In genomic region chr16:89722392-89723278, GRCh38 we compare ENCODE assay signal across 1 cellular context.
TF ChIP-seq lines count a peak whose summit lies in the region.

No MANE protein-coding gene starts in this region.

TF ChIP-seq in HepG2, 621 proteins besides CTCF, POLR2A, EP300 and RAD21 (continued from another document and continues in another):
- TF ChIP-seq MEIS1 (CRISPR knock-in tag; IDR thresholded peaks at IDR 0.05; ENCODE audit: borderline replicate concordance) (no peak), ZNF660 (CRISPR knock-in tag; IDR thresholded peaks at IDR 0.05; ENCODE audit: borderline replicate concordance, low read depth) (no peak), ZMAT5 (CRISPR knock-in tag; IDR thresholded peaks at IDR 0.05; ENCODE audit: borderline replicate concordance, low read depth) (no peak), GLMP (CRISPR knock-in tag; IDR thresholded peaks at IDR 0.05; ENCODE audit: borderline replicate concordance) (no peak), ZNF773 (CRISPR knock-in tag; IDR thresholded peaks at IDR 0.05; ENCODE audit: borderline replicate concordance) (no peak), REXO4 (CRISPR knock-in tag; IDR thresholded peaks at IDR 0.05; ENCODE audit: borderline replicate concordance) (no peak), TIGD3 (CRISPR knock-in tag; IDR thresholded peaks at IDR 0.05; ENCODE audit: borderline replicate concordance) (no peak), ZNF441 (CRISPR knock-in tag; IDR thresholded peaks at IDR 0.05; ENCODE audit: borderline replicate concordance) (no peak), BRCA1 (CRISPR knock-in tag; IDR thresholded peaks at IDR 0.05) (no peak), ZBTB7B (CRISPR knock-in tag; IDR thresholded peaks at IDR 0.05) (no peak), ZNF326 (CRISPR knock-in tag; IDR thresholded peaks at IDR 0.05; ENCODE audit: borderline replicate concordance) (0 out of 2 replicates have a peak, but pooled peaks have one; percentile 38), RBAK (CRISPR knock-in tag; IDR thresholded peaks at IDR 0.05) (no peak), ATF1 (CRISPR knock-in tag; IDR thresholded peaks at IDR 0.05) (no peak), ZNF607 (CRISPR knock-in tag; IDR thresholded peaks at IDR 0.05; ENCODE audit: borderline replicate concordance) (no peak), ZSCAN31 (CRISPR knock-in tag; IDR thresholded peaks at IDR 0.05; ENCODE audit: low read depth) (no peak), E2F1 (CRISPR knock-in tag; IDR thresholded peaks at IDR 0.05) (no peak), ZNF468 (CRISPR knock-in tag; IDR thresholded peaks at IDR 0.05) (no peak), ZNF33A (CRISPR knock-in tag; IDR thresholded peaks at IDR 0.05; ENCODE audit: borderline replicate concordance) (no peak), SRSF4 (IDR thresholded peaks at IDR 0.05; ENCODE audit: low read depth, low read length, poor library complexity, severe bottlenecking) (no peak), ZNF776 (CRISPR knock-in tag; IDR thresholded peaks at IDR 0.05) (0 out of 2 replicates have a peak, but pooled peaks have one; percentile 27), GATA4 (IDR thresholded peaks at IDR 0.05; ENCODE audit: borderline replicate concordance, low read depth) (no peak), ZBTB42 (CRISPR knock-in tag; IDR thresholded peaks at IDR 0.05) (no peak), ZNF761 (CRISPR knock-in tag; conservative IDR thresholded peaks at IDR 0.05) (no peak), MAFF (IDR thresholded peaks at IDR 0.05; ENCODE audit: low read depth, low read length) (no peak), ZFYVE20 (CRISPR knock-in tag; IDR thresholded peaks at IDR 0.05; ENCODE audit: borderline replicate concordance, low read depth) (no peak), ZBED4 (CRISPR knock-in tag; IDR thresholded peaks at IDR 0.05; ENCODE audit: borderline replicate concordance) (no peak), PBX2 (CRISPR knock-in tag; IDR thresholded peaks at IDR 0.05) (no peak), NONO (IDR thresholded peaks at IDR 0.05) (no peak), NONO (CRISPR knock-in tag; conservative IDR thresholded peaks at IDR 0.05) (0 out of 2 replicates have a peak, but pooled peaks have one; percentile 24), CBX5 (CRISPR knock-in tag; IDR thresholded peaks at IDR 0.05; ENCODE audit: borderline replicate concordance) (0 out of 2 replicates have a peak, but pooled peaks have one; percentile 41), STAT6 (CRISPR knock-in tag; IDR thresholded peaks at IDR 0.05; ENCODE audit: borderline replicate concordance) (no peak), NCOA2 (CRISPR knock-in tag; IDR thresholded peaks at IDR 0.05) (no peak), MLX (CRISPR knock-in tag; IDR thresholded peaks at IDR 0.05) (no peak), ZNF746 (CRISPR knock-in tag; IDR thresholded peaks at IDR 0.05) (no peak), MYC (CRISPR knock-in tag; IDR thresholded peaks at IDR 0.05; ENCODE audit: borderline replicate concordance) (no peak), ZNF44 (CRISPR knock-in tag; IDR thresholded peaks at IDR 0.05) (no peak), HOMEZ (CRISPR knock-in tag; IDR thresholded peaks at IDR 0.05; ENCODE audit: low read depth) (no peak), TSC22D2 (CRISPR knock-in tag; IDR thresholded peaks at IDR 0.05; ENCODE audit: borderline replicate concordance) (no peak), ZNF101 (CRISPR knock-in tag; IDR thresholded peaks at IDR 0.05; ENCODE audit: borderline replicate concordance, low read depth) (no peak), PRPF4 (IDR thresholded peaks at IDR 0.05; ENCODE audit: low read depth, low read length, poor library complexity, severe bottlenecking) (peak; percentile 20), NAIF1 (CRISPR knock-in tag; IDR thresholded peaks at IDR 0.05; ENCODE audit: borderline replicate concordance) (no peak), MTF2 (CRISPR knock-in tag; IDR thresholded peaks at IDR 0.05; ENCODE audit: borderline replicate concordance) (no peak), TOPORS (CRISPR knock-in tag; IDR thresholded peaks at IDR 0.05) (no peak), TEAD3 (CRISPR knock-in tag; optimal IDR thresholded peaks at IDR 0.05; ENCODE audit: borderline replicate concordance) (no peak), ZXDC (CRISPR knock-in tag; IDR thresholded peaks at IDR 0.05) (no peak), RARA (CRISPR knock-in tag; IDR thresholded peaks at IDR 0.05) (no peak), NR2F1 (CRISPR knock-in tag; IDR thresholded peaks at IDR 0.05) (no peak), ZNF34 (CRISPR knock-in tag; IDR thresholded peaks at IDR 0.05; ENCODE audit: borderline replicate concordance) (no peak), SATB2 (CRISPR knock-in tag; IDR thresholded peaks at IDR 0.05) (no peak), ZFP36L2 (CRISPR knock-in tag; IDR thresholded peaks at IDR 0.05) (no peak)
